ENCODE assay signal across 1 cellular context in genomic region chr20:10863337-10864060, GRCh38.
TF ChIP-seq lines count a peak whose summit lies in the region.

No MANE protein-coding gene starts in this region.

TF ChIP-seq in A549, 52 proteins besides CTCF, POLR2A, EP300 and RAD21 (continued from another document):
- TF ChIP-seq, protein P1, sequence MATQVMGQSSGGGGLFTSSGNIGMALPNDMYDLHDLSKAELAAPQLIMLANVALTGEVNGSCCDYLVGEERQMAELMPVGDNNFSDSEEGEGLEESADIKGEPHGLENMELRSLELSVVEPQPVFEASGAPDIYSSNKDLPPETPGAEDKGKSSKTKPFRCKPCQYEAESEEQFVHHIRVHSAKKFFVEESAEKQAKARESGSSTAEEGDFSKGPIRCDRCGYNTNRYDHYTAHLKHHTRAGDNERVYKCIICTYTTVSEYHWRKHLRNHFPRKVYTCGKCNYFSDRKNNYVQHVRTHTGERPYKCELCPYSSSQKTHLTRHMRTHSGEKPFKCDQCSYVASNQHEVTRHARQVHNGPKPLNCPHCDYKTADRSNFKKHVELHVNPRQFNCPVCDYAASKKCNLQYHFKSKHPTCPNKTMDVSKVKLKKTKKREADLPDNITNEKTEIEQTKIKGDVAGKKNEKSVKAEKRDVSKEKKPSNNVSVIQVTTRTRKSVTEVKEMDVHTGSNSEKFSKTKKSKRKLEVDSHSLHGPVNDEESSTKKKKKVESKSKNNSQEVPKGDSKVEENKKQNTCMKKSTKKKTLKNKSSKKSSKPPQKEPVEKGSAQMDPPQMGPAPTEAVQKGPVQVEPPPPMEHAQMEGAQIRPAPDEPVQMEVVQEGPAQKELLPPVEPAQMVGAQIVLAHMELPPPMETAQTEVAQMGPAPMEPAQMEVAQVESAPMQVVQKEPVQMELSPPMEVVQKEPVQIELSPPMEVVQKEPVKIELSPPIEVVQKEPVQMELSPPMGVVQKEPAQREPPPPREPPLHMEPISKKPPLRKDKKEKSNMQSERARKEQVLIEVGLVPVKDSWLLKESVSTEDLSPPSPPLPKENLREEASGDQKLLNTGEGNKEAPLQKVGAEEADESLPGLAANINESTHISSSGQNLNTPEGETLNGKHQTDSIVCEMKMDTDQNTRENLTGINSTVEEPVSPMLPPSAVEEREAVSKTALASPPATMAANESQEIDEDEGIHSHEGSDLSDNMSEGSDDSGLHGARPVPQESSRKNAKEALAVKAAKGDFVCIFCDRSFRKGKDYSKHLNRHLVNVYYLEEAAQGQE (IDR thresholded peaks at IDR 0.05), result 0 out of 2 replicates have a peak, but pooled peaks have one; percentile 21
- TF ChIP-seq JUNB (IDR thresholded peaks at IDR 0.05) (peak; percentile 61), POLR2AphosphoS2 (conservative IDR thresholded peaks at IDR 0.05; ENCODE audit: low read length) (no peak)
